In the genomic region with DNA sequence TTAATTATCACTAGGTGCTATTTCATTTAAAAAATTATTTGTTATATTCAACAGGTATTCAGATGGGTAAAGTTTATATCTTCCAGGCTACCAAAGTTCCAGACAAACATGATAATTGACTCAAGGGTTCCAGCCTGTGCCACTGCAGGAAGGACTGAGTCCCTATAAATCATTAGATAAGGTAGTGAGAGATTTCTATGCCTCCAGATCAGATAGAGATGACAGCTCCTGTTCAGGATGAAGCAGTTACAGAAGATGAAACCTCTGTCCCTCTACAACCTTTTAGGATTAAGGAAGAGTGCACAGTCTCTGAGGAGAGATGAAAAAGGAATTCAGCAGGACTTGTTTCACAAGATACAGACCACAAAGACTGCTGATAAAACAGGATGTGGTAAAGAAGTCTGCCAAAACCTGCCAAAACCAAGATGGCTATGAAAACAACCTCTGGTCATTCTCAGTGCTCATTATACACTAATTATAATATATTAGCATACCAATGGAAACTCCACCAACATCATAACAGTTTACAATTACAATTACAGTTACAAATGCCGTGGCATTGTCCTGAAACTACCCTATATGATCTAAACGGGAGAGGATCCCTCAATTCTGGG, we compare ENCODE assay signal across 8 cellular contexts.
A peak's percentile ranks its signal among the peaks of the same experiment; 100 is the strongest.
DNase-seq lines count a peak whose midpoint lies in the region; ATAC-seq and TF ChIP-seq lines count a peak whose summit lies in the region.
"Had no signal": no experiment of that assay in that cellular context is flagged by ENCODE, and none has a peak within 500 bp of the region (broad histone marks: within the 10 kb centered on the region; RNA-seq: fewer than 3 reads in every experiment).

No MANE protein-coding gene starts in this region.

- DNase-seq in naive thymus-derived CD4-positive, alpha-beta T cell = peak in 2 of 9 donors; percentile 14
- DNase-seq in DMS53 treated with DMSO at 0.1 percent for 48 hours (lab: John Stamatoyannopoulos, UW; ENCODE audit: unreplicated experiment) (no peak), NCI-H1105 treated with DMSO at 0.1 percent for 48 hours (lab: John Stamatoyannopoulos, UW) (no peak)
- DNase-seq in activated CD8-positive, alpha-beta memory T cell treated with anti-CD3 and anti-CD28 coated beads for 24 hours = no peak

- peaks cover 0 to 5% (median 0%) of the 10 kb centered on the region in 5 donors for H3K36me3 Mint-ChIP-seq in naive thymus-derived CD4-positive, alpha-beta T cell

- intact Hi-C loops in naive thymus-derived CD4-positive, alpha-beta T cell (cut with micrococcal nuclease) = loop anchor here in 1 of 2 donors (1.0 kb wide), 1 partner anchor 12 kb away; no protein-coding TSS in a partner anchor

- H3K27me3 ChIP-seq in naive thymus-derived CD4-positive, alpha-beta T cell (ENCODE audit: control insufficient read depth in 2 of 2, insufficient read depth in 2 of 2, low read length in 2 of 2) = no peaks in the 10 kb centered on the region

- peaks cover 21 to 26% of the 10 kb centered on the region in 2 donors for H3K4me1 ChIP-seq in naive thymus-derived CD4-positive, alpha-beta T cell (ENCODE audit: control insufficient read depth in 2 of 2, insufficient read depth in 2 of 2, low read length in 2 of 2)

- H3K4me3 ChIP-seq in naive thymus-derived CD4-positive, alpha-beta T cell (ENCODE audit: low read length) = peak overlapping the region; percentile 14

- H3K27ac Mint-ChIP-seq in naive thymus-derived CD4-positive, alpha-beta T cell = peak overlapping the region in 5 of 9 donors; percentile 26 to 89 (median 75)
- H3K27ac Mint-ChIP-seq: nephron had no signal

- CTCF ChIA-PET in naive thymus-derived CD4-positive, alpha-beta T cell (lab: Charles Lee) = interaction anchor here (1.2 kb wide), 1 partner anchor 11 kb away, joined by 5 read pairs; no protein-coding TSS in a partner anchor

- H3K9me3 ChIP-seq in naive thymus-derived CD4-positive, alpha-beta T cell (ENCODE audit: control insufficient read depth in 2 of 3, low read length in 3 of 3) = no peaks in the 10 kb centered on the region

- no peak for TF ChIP-seq CTCF in VCaP (conservative IDR thresholded peaks at IDR 0.05)

- POLR2A ChIA-PET in naive thymus-derived CD4-positive, alpha-beta T cell (lab: Charles Lee) = no interaction called here

- H3K27ac ChIP-seq in VCaP = peak overlapping the region; percentile 7; the same call in 1 of the 2 replicates
- H3K27ac ChIP-seq in naive thymus-derived CD4-positive, alpha-beta T cell (ENCODE audit: low read depth, low read length) = peak overlapping the region; percentile 29

- H3K27me3 Mint-ChIP-seq in naive thymus-derived CD4-positive, alpha-beta T cell = peaks cover 0 to 12% (median 0%) of the 10 kb centered on the region in 5 donors

- H3K4me1 Mint-ChIP-seq in naive thymus-derived CD4-positive, alpha-beta T cell = peaks cover 3 to 47% (median 29%) of the 10 kb centered on the region in 7 donors

- H3K36me3 ChIP-seq in naive thymus-derived CD4-positive, alpha-beta T cell (ENCODE audit: control insufficient read depth in 2 of 3, insufficient read depth in 3 of 3, low read length in 3 of 3) = no peaks in the 10 kb centered on the region

- peaks cover 0 to 9% (median 2%) of the 10 kb centered on the region in 11 donors for H3K9me3 Mint-ChIP-seq in naive thymus-derived CD4-positive, alpha-beta T cell

- ATAC-seq in GM19035 (IDR thresholded peaks at IDR 0.05; ENCODE audit: unreplicated experiment) (peak; percentile 82), HG03354 (IDR thresholded peaks at IDR 0.05; ENCODE audit: poor library complexity, severe bottlenecking, unreplicated experiment) (peak; percentile 97)
- peak; percentile 83 for ATAC-seq in naive thymus-derived CD4-positive, alpha-beta T cell

- peak overlapping the region in 7 of 10 donors; percentile 34 to 80 (median 55) for H3K4me3 Mint-ChIP-seq in naive thymus-derived CD4-positive, alpha-beta T cell
- H3K4me3 Mint-ChIP-seq: nephron had no signal
